In genomic region chr12:24997970-24998582, GRCh38 we compare ENCODE assay signal across 1 cellular context.
TF ChIP-seq lines count a peak whose summit lies in the region.

No MANE protein-coding gene starts in this region.

TF ChIP-seq in GM12878, 131 proteins besides CTCF, POLR2A, EP300 and RAD21 (continued from another document and continues in another):
- peak; percentile 56; the same call in 1 of the 2 replicates for TF ChIP-seq BACH1 (IDR thresholded peaks at IDR 0.05; ENCODE audit: borderline replicate concordance)
- TF ChIP-seq CBX5 (IDR thresholded peaks at IDR 0.05; ENCODE audit: low read depth): peak; percentile 91; the same call in 1 of the 2 replicates
- TF ChIP-seq ZBTB40 (IDR thresholded peaks at IDR 0.05; ENCODE audit: borderline replicate concordance): no peak
- no peak for TF ChIP-seq ELK1 (IDR thresholded peaks at IDR 0.05; ENCODE audit: low read depth, low read length)
- TF ChIP-seq MEF2B (IDR thresholded peaks at IDR 0.05; ENCODE audit: partially characterized antibody, poor library complexity, severe bottlenecking): peak; percentile 98
- no peak for TF ChIP-seq E4F1 (IDR thresholded peaks at IDR 0.05; ENCODE audit: borderline replicate concordance, partially characterized antibody)
- no peak for TF ChIP-seq ATF3 (IDR thresholded peaks at IDR 0.05; ENCODE audit: borderline replicate concordance, extremely low read depth, low read depth, low read length)
- peak; percentile 92 for TF ChIP-seq ZNF217 (IDR thresholded peaks at IDR 0.05)
- no peak for TF ChIP-seq PBX3 (IDR thresholded peaks at IDR 0.05; ENCODE audit: insufficient replicate concordance, low read depth, low read length)
- TF ChIP-seq TBL1XR1 (IDR thresholded peaks at IDR 0.05; ENCODE audit: low read depth, low read length): peak; percentile 99
- peak; percentile 91 for TF ChIP-seq NBN (IDR thresholded peaks at IDR 0.05)
- no peak for TF ChIP-seq IRF3 (IDR thresholded peaks at IDR 0.05)
- no peak for TF ChIP-seq ZBTB33 (IDR thresholded peaks at IDR 0.05)
- peak; percentile 79 for TF ChIP-seq ZSCAN29 (IDR thresholded peaks at IDR 0.05)
- 0 out of 2 replicates have a peak, but pooled peaks have one; percentile 17 for TF ChIP-seq SMC3 (IDR thresholded peaks at IDR 0.05; ENCODE audit: borderline replicate concordance, low read length)
- TF ChIP-seq NKRF (conservative IDR thresholded peaks at IDR 0.05): 0 out of 2 replicates have a peak, but pooled peaks have one; percentile 64
- TF ChIP-seq ATF7 (IDR thresholded peaks at IDR 0.05; ENCODE audit: low read depth): peak; percentile 92
- no peak for TF ChIP-seq PAX8 (IDR thresholded peaks at IDR 0.05)
- peak; percentile 100 for TF ChIP-seq NFIC (IDR thresholded peaks at IDR 0.05; ENCODE audit: low read depth, low read length)
- no peak for TF ChIP-seq ZNF207 (IDR thresholded peaks at IDR 0.05; ENCODE audit: borderline replicate concordance)
- TF ChIP-seq LARP7 (IDR thresholded peaks at IDR 0.05): no peak
- TF ChIP-seq MLLT1 (IDR thresholded peaks at IDR 0.05): peak; percentile 66
- TF ChIP-seq RCOR1 (conservative IDR thresholded peaks at IDR 0.05; ENCODE audit: low read depth, low read length): 0 out of 2 replicates have a peak, but pooled peaks have one; percentile 66
- TF ChIP-seq KAT2A (conservative IDR thresholded peaks at IDR 0.05; ENCODE audit: control insufficient read depth, low read depth, low read length): no peak
- peak; percentile 90 for TF ChIP-seq TCF3 (IDR thresholded peaks at IDR 0.05; ENCODE audit: borderline replicate concordance, insufficient read depth, low read depth, low read length)
- no peak for TF ChIP-seq ZBTB4 (CRISPR knock-in tag; IDR thresholded peaks at IDR 0.05)
- TF ChIP-seq MEF2A (IDR thresholded peaks at IDR 0.05; ENCODE audit: insufficient read depth, low read depth, low read length): peak; percentile 100
- TF ChIP-seq ATF2 (IDR thresholded peaks at IDR 0.05; ENCODE audit: low read length): peak; percentile 99
- peak; percentile 91 for TF ChIP-seq CREM (IDR thresholded peaks at IDR 0.05; ENCODE audit: low read depth)
- peak; percentile 73; the same call in 1 of the 2 replicates for TF ChIP-seq BMI1 (IDR thresholded peaks at IDR 0.05; ENCODE audit: borderline replicate concordance)
- TF ChIP-seq NR2C2 (IDR thresholded peaks at IDR 0.05; ENCODE audit: borderline replicate concordance, control insufficient read depth, insufficient read length, low read depth): no peak
- TF ChIP-seq WRNIP1 (IDR thresholded peaks at IDR 0.05; ENCODE audit: borderline replicate concordance, low read depth, low read length): no peak
- TF ChIP-seq ESRRA (IDR thresholded peaks at IDR 0.05; ENCODE audit: low read length): no peak
- peak; percentile 83 for TF ChIP-seq EED (IDR thresholded peaks at IDR 0.05; ENCODE audit: low read depth)
